ENCODE assay signal across 13 cellular contexts in the genomic region with DNA sequence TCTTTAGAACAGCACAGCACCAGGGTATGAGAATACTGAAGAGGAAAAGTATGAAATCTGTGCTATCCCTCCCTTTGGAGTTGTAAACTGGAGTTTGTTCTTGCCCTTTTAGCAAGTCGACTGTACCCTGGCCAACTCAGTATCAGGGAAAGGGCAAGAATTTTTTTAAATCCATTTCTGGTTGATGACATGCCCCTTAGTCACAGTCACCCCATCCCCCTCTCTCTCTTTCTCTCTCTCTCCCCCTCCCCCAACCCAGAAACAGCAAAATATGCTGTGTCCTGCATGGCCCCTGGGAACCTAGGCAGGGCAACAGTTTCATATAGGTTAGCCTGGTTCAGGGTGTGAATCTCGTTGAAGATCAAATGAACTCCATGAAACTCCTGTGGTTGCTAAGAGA.
DNase-seq lines count a peak whose midpoint lies in the region; ATAC-seq, FAIRE-seq and TF ChIP-seq lines count a peak whose summit lies in the region.
"Had no signal": no experiment of that assay in that cellular context is flagged by ENCODE, and none has a peak within 500 bp of the region (broad histone marks: within the 10 kb centered on the region; RNA-seq: fewer than 3 reads in every experiment).

No MANE protein-coding gene starts in this region.

- no peak overlapping the region for H3K23ac ChIP-seq in neuronal stem cell (ENCODE audit: low read depth, low read length, poor library complexity)

- H3K4me1 Mint-ChIP-seq in activated CD4-positive, alpha-beta T cell treated with anti-CD3 and anti-CD28 coated beads, Interleukin-2, amount 10 ng/mL, durations not matched to agents 24 days and 14 days = peaks cover 17% of the 10 kb centered on the region

- H3K9ac ChIP-seq in neuronal stem cell (ENCODE audit: low read depth, low read length, poor library complexity) = no peak overlapping the region

- H3K27ac Mint-ChIP-seq in activated CD4-positive, alpha-beta T cell treated with anti-CD3 and anti-CD28 coated beads, Interleukin-2, amount 10 ng/mL, durations not matched to agents 24 days and 14 days = peak overlapping the region; percentile 74

- H3K36me3 ChIP-seq in bronchial epithelial cell (ENCODE audit: control insufficient read depth, insufficient read depth, low read length) = no peaks in the 10 kb centered on the region
- H3K36me3 ChIP-seq in neuronal stem cell (replicated peaks in 1 of 2; ENCODE audit: control insufficient read depth in 2 of 2, insufficient read depth in 2 of 2, low read length in 2 of 2) = no peaks in the 10 kb centered on the region

- no peak overlapping the region for H2AK5ac ChIP-seq in neuronal stem cell (ENCODE audit: low read depth, low read length)

- H3K27me3 ChIP-seq in bronchial epithelial cell (ENCODE audit: control insufficient read depth, insufficient read depth, low read length) = no peaks in the 10 kb centered on the region
- no peaks in the 10 kb centered on the region for H3K27me3 ChIP-seq in neuronal stem cell (ENCODE audit: control insufficient read depth in 3 of 3, insufficient read depth in 3 of 3, low read depth in 1 of 3, low read length in 3 of 3)

- H2BK120ac ChIP-seq in neuronal stem cell (ENCODE audit: low read depth, low read length) = no peak overlapping the region

- no peaks in the 10 kb centered on the region for H3K9me3 ChIP-seq in neuronal stem cell (replicated peaks in 1 of 2; ENCODE audit: control insufficient read depth in 2 of 2, insufficient read depth in 1 of 2, low read depth in 1 of 2, low read length in 2 of 2)

- peak; percentile 43 for DNase-seq in activated CD4-positive, alpha-beta T cell treated with anti-CD3 and anti-CD28 coated beads, Interleukin-2, amount 10 ng/mL, durations not matched to agents 24 days and 14 days
- no peak for DNase-seq in activated CD4-positive, alpha-beta T cell treated with anti-CD3 and anti-CD28 coated beads for 1 hour
- DNase-seq in LHCN-M2 (ENCODE audit: low read depth) = peak; percentile 87
- peak; percentile 37 for DNase-seq in bronchial epithelial cell (ENCODE audit: low read depth)
- no peak for DNase-seq in neuronal stem cell (ENCODE audit: low spot score)
- no peak for DNase-seq in cerebellar cortex (ENCODE audit: low spot score)
- no peak for DNase-seq in NCI-H2227 (lab: John Stamatoyannopoulos, UW; ENCODE audit: unreplicated experiment)
- DNase-seq: ACHN, hypothalamus, NCI-H2107, T-helper 1 cell had no signal

- no peaks in the 10 kb centered on the region for H3K36me3 Mint-ChIP-seq in activated CD4-positive, alpha-beta T cell treated with anti-CD3 and anti-CD28 coated beads, Interleukin-2, amount 10 ng/mL, durations not matched to agents 24 days and 14 days (ENCODE audit: low read depth)

- no peak overlapping the region for H2BK12ac ChIP-seq in neuronal stem cell (ENCODE audit: low read length)

- H3K27me3 Mint-ChIP-seq in activated CD4-positive, alpha-beta T cell treated with anti-CD3 and anti-CD28 coated beads, Interleukin-2, amount 10 ng/mL, durations not matched to agents 24 days and 14 days = no peaks in the 10 kb centered on the region

- H3K9me3 Mint-ChIP-seq in activated CD4-positive, alpha-beta T cell treated with anti-CD3 and anti-CD28 coated beads, Interleukin-2, amount 10 ng/mL, durations not matched to agents 24 days and 14 days = no peaks in the 10 kb centered on the region

- H3K4me2 ChIP-seq in neuronal stem cell (ENCODE audit: insufficient read depth, low read length, poor library complexity, severe bottlenecking) = no peak overlapping the region

- WGBS in neuronal stem cell (ENCODE audit: extremely low coverage in 2 of 2, insufficient read length in 2 of 2, insufficient replicate concordance in 1 of 2), 2 donors = no CpG with 5 or more reads among the region's 2 CpGs

- no peak overlapping the region for H4K91ac ChIP-seq in neuronal stem cell (ENCODE audit: low read depth, low read length, poor library complexity)

- peaks cover 0 to 23% of the 10 kb centered on the region in 2 donors for H3K4me1 ChIP-seq in neuronal stem cell (ENCODE audit: control insufficient read depth in 2 of 2, insufficient read depth in 1 of 2, low read depth in 1 of 2, low read length in 2 of 2)

- H2BK5ac ChIP-seq in neuronal stem cell (ENCODE audit: low read length) = no peak overlapping the region

- no peak overlapping the region for H3K4ac ChIP-seq in neuronal stem cell (ENCODE audit: low read length)

- intact Hi-C loops in activated CD4-positive, alpha-beta T cell treated with anti-CD3 and anti-CD28 coated beads, Interleukin-2, amount 10 ng/mL, durations not matched to agents 24 days and 14 days (cut with micrococcal nuclease) = no loop called here

- FAIRE-seq in bronchial epithelial cell (lab: Jason Lieb, UNC) = no peak
- FAIRE-seq: GM12891 had no signal

- no peak overlapping the region for H2BK15ac ChIP-seq in neuronal stem cell (ENCODE audit: low read length)

- no peak for TF ChIP-seq CTCF in bronchial epithelial cell (IDR thresholded peaks at IDR 0.05; ENCODE audit: insufficient read depth, low read length, severe bottlenecking)

- no peak overlapping the region for H3K27ac ChIP-seq in neuronal stem cell (replicated peaks; ENCODE audit: low read length)

- no peaks in the 10 kb centered on the region for H3K79me1 ChIP-seq in neuronal stem cell (ENCODE audit: low read depth, low read length)

- H3K4me3 ChIP-seq in bronchial epithelial cell (ENCODE audit: low read depth, low read length) (no peak overlapping the region), neuronal stem cell (ENCODE audit: low read length in 2 of 2) (no peak overlapping the region)

- H4K8ac ChIP-seq in neuronal stem cell (ENCODE audit: low read depth, low read length) = no peak overlapping the region

- H3K18ac ChIP-seq in neuronal stem cell (ENCODE audit: low read length) = no peak overlapping the region

- H3K14ac ChIP-seq in neuronal stem cell (ENCODE audit: low read length) = no peak overlapping the region

- H3K4me3 Mint-ChIP-seq in activated CD4-positive, alpha-beta T cell treated with anti-CD3 and anti-CD28 coated beads, Interleukin-2, amount 10 ng/mL, durations not matched to agents 24 days and 14 days = peak overlapping the region; percentile 23

- H2AFZ ChIP-seq in neuronal stem cell (ENCODE audit: low read length) = peak overlapping the region; percentile 4

- ATAC-seq in GM21529 (IDR thresholded peaks at IDR 0.05; ENCODE audit: unreplicated experiment) = no peak

Comparison
In these comparisons a context has a peak if more than half of its experiments do, and no peak if none do; other contexts are left out.
1. DNase-seq: peak in activated CD4-positive, alpha-beta T cell treated with anti-CD3 and anti-CD28 coated beads, Interleukin-2, amount 10 ng/mL, durations not matched to agents 24 days and 14 days (single experiment), LHCN-M2 (single experiment) and bronchial epithelial cell (single experiment); none in activated CD4-positive, alpha-beta T cell treated with anti-CD3 and anti-CD28 coated beads for 1 hour (single experiment), neuronal stem cell (single experiment), cerebellar cortex (single experiment) and NCI-H2227 (single experiment).